In the genomic region with DNA sequence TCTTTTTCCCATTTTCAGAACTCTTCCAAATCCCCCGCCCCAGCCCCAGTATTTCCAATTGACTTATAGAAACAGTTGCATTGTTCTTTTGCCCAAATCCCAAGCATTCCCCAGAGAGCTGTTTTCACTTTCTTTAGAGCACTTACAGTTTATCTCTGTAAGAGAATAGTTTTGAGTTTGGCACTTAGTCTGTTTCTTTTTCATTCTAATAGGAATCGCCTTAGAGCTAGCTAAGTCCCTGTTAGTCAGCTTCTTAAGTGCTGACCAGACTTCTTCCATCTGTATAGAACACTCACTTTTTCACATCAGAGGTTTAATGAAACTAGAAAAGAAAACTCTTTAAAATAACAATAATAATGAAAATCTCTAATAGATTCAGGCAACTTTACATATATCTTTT, we compare ENCODE assay signal across 18 cellular contexts.
DNase-seq lines count a peak whose midpoint lies in the region; ATAC-seq and TF ChIP-seq lines count a peak whose summit lies in the region.
"Had no signal": no experiment of that assay in that cellular context is flagged by ENCODE, and none has a peak within 500 bp of the region (broad histone marks: within the 10 kb centered on the region; RNA-seq: fewer than 3 reads in every experiment).

No MANE protein-coding gene starts in this region.

- CTCF ChIA-PET in mammary epithelial cell (lab: Charles Lee; ENCODE audit: low non-redundant PET) = interaction anchor here (0.7 kb wide), 1 partner anchor 367 kb away, joined by 6 read pairs; no protein-coding TSS in a partner anchor

- no peaks in the 10 kb centered on the region for H4K20me1 ChIP-seq in mammary epithelial cell (ENCODE audit: insufficient read depth, low read length)

- H3K79me2 ChIP-seq in mammary epithelial cell (ENCODE audit: insufficient read depth, low read length) = no peaks in the 10 kb centered on the region

- WGBS in mammary epithelial cell (ENCODE audit: low coverage, missing lambda C conversion rate) = 73% methylated on average over 2 of the region's 2 CpGs
- WGBS in psoas muscle, 3 donors = 74 to 79% (median 74%) methylated on average over 2 of the region's 2 CpGs

- H3K36me3 ChIP-seq in HUES48 (ENCODE audit: control insufficient read depth, insufficient read depth, low read length) (no peaks in the 10 kb centered on the region), mammary epithelial cell (ENCODE audit: insufficient read depth, low read length) (no peaks in the 10 kb centered on the region), psoas muscle (ENCODE audit: insufficient read depth in 1 of 2, low read depth in 1 of 2) (no peaks in the 10 kb centered on the region)
- H3K36me3 ChIP-seq: brain microvascular endothelial cell, heart right ventricle had no signal

- H3K4me2 ChIP-seq in mammary epithelial cell (ENCODE audit: insufficient read depth, low read depth, low read length) = no peak overlapping the region

- in situ Hi-C loops in mammary epithelial cell (cut with MboI; ENCODE audit: low sequenced_read_pairs in 2 of 2) = loop anchor here in 1 of 2 donors (25.0 kb wide), 1 partner anchor 374 kb away; a partner anchor contains a TSS

- H3K9ac ChIP-seq in HUES48 (ENCODE audit: low read depth, low read length) (no peak overlapping the region), mammary epithelial cell (ENCODE audit: insufficient read depth, low read length) (no peak overlapping the region)

- no peaks in the 10 kb centered on the region for H3K9me3 ChIP-seq in HUES48 (ENCODE audit: control insufficient read depth, insufficient read depth, low read length)
- H3K9me3 ChIP-seq in mammary epithelial cell (replicated peaks; ENCODE audit: insufficient read depth, low read length) = no peaks in the 10 kb centered on the region
- H3K9me3 ChIP-seq in psoas muscle = no peaks in the 10 kb centered on the region
- H3K9me3 ChIP-seq: heart right ventricle had no signal

- intact Hi-C loops in mammary epithelial cell (cut with micrococcal nuclease) (loop anchor here (1.0 to 5.0 kb wide), 7 partner anchors 167 to 569 kb away; a partner anchor contains a TSS), psoas muscle (cut with DNase I) (no loop called here)

- H3K27me3 ChIP-seq in HUES48 (ENCODE audit: control insufficient read depth, insufficient read depth, low read length) (no peaks in the 10 kb centered on the region), mammary epithelial cell (ENCODE audit: insufficient read depth, low read length) (no peaks in the 10 kb centered on the region), psoas muscle (ENCODE audit: insufficient read depth in 3 of 3, low read length in 2 of 3) (no peaks in the 10 kb centered on the region)
- H3K27me3 ChIP-seq: brain microvascular endothelial cell, heart right ventricle had no signal

- no TSS peak for BruUV-seq in mammary epithelial cell (replicated peaks; lab: Mats Ljungman, UMichigan)

- TF ChIP-seq CTCF in mammary epithelial cell (conservative IDR thresholded peaks at IDR 0.05 in 1 of 2, IDR thresholded peaks at IDR 0.05 in 1 of 2; ENCODE audit: extremely low read depth in 1 of 2, insufficient read depth in 1 of 2, low read depth in 1 of 2, low read length in 2 of 2) (no peak), psoas muscle (IDR thresholded peaks at IDR 0.05) (no peak)

- peaks cover 65% of the 10 kb centered on the region for H3K4me1 ChIP-seq in HUES48 (ENCODE audit: control insufficient read depth, insufficient read depth, low read length)
- peaks cover 25% of the 10 kb centered on the region for H3K4me1 ChIP-seq in mammary epithelial cell (ENCODE audit: insufficient read depth, low read length)
- H3K4me1 ChIP-seq in psoas muscle = peaks cover 9% of the 10 kb centered on the region
- H3K4me1 ChIP-seq: heart right ventricle had no signal

- no peak for DNase-seq in mammary epithelial cell
- peak; percentile 38 for DNase-seq in iPS-NIHi11 (ENCODE audit: low spot score)
- no peak for DNase-seq in psoas muscle
- DNase-seq in SKM-1 treated with dmso at 0.1 percent for 144 hours (lab: John Stamatoyannopoulos, UW; ENCODE audit: unreplicated experiment) = no peak
- DNase-seq in SIG-M5 treated with dmso at 0.1 percent for 504 hours (lab: John Stamatoyannopoulos, UW; ENCODE audit: unreplicated experiment) = no peak
- DNase-seq: activated CD4-positive, alpha-beta T cell treated with anti-CD3 and anti-CD28 coated beads, Interleukin-2, amount 10 ng/mL, durations not matched to agents 24 days and 14 days; activated T-cell treated with anti-CD3 and anti-CD28 coated beads for 4 hours; AML-193; COR-L47; heart right ventricle; left colon; NCI-H1930; SHP77 treated with DMSO at 0.1 percent for 48 hours; stimulated activated CD4-positive, alpha-beta T cell treated with anti-CD3 and anti-CD28 coated beads, Interleukin-2, amount 100 ng/mL, for 48 hours had no signal

- H2AFZ ChIP-seq in mammary epithelial cell (ENCODE audit: low read depth, low read length) = no peak overlapping the region

- dilution Hi-C loops in mammary epithelial cell (cut with HindIII; ENCODE audit: low sequenced_read_pairs) = no loop called here

- peak overlapping the region; percentile 88 for H3K27ac ChIP-seq in HUES48 (ENCODE audit: low read depth, low read length)
- H3K27ac ChIP-seq in mammary epithelial cell (ENCODE audit: insufficient read depth, low read depth, low read length) = peak overlapping the region; percentile 36
- H3K27ac ChIP-seq in psoas muscle = peak overlapping the region; percentile 26
- H3K27ac ChIP-seq: brain microvascular endothelial cell, heart right ventricle had no signal

- ATAC-seq in psoas muscle = peak in 1 of 4 donors; percentile 52
- no peak for ATAC-seq in HG03025 (IDR thresholded peaks at IDR 0.05; ENCODE audit: low FRiP score, unreplicated experiment)
- ATAC-seq in GM19467 (IDR thresholded peaks at IDR 0.05; ENCODE audit: unreplicated experiment) = no peak
- ATAC-seq: heart right ventricle, left colon had no signal

- H3K4me3 ChIP-seq in HUES48 (ENCODE audit: low read depth, low read length) (peak overlapping the region; percentile 24; the same call in 1 of the 2 replicates), mammary epithelial cell (replicated peaks in 1 of 3; ENCODE audit: insufficient read depth in 1 of 3, low read depth in 2 of 3, low read length in 3 of 3) (no peak overlapping the region), psoas muscle (no peak overlapping the region)
- H3K4me3 ChIP-seq: heart right ventricle had no signal

Comparison
In these comparisons a context has a peak if more than half of its experiments do, and no peak if none do; other contexts are left out.
1. H3K27ac ChIP-seq: peak in every context shown above with its lines; median percentile 88 in HUES48; 36 in mammary epithelial cell; 26 in psoas muscle.